Comparison of ENCODE assay signal across 21 cellular contexts in genomic region chr3:3209057-3209456, GRCh38. TPM values are rescaled to one million over a fixed set of nuclear protein-coding genes. Genes with fewer than 3 reads are reported as not detected.
DNase-seq lines count a peak whose midpoint lies in the region; ATAC-seq lines count a peak whose summit lies in the region.
"Had no signal": no experiment of that assay in that cellular context is flagged by ENCODE, and none has a peak within 500 bp of the region (broad histone marks: within the 10 kb centered on the region; RNA-seq: fewer than 3 reads in every experiment).

No MANE protein-coding gene starts in this region.

- no peaks in the 10 kb centered on the region for H3K79me1 ChIP-seq in mesendoderm (ENCODE audit: low read length)

- H4K8ac ChIP-seq in mesendoderm (ENCODE audit: low read depth, low read length): no peak overlapping the region

- no CpG with 5 or more reads among the region's 1 CpG for WGBS in mesendoderm (ENCODE audit: extremely low coverage, insufficient coverage, low lambda C conversion rate)

- no peaks in the 10 kb centered on the region for H3K27me3 ChIP-seq in mesendoderm (ENCODE audit: insufficient read depth, low read length, poor library complexity)
- H3K27me3 ChIP-seq: BE2C; BLaER1 treated with 17β-estradiol and CSF1 and Interleukin-3, amounts not matched to agents 10 nM and 100 nM had no signal

- H3K4me3 ChIP-seq in mesendoderm (ENCODE audit: low read length): no peak overlapping the region
- H3K4me3 ChIP-seq: A549; BLaER1 treated with 17β-estradiol and CSF1 and Interleukin-3, amounts not matched to agents 10 nM and 100 nM; GM23248 had no signal

- H2BK120ac ChIP-seq in mesendoderm (ENCODE audit: low read depth, low read length): peak overlapping the region; percentile 73

- peak; percentile 66 for ATAC-seq in GM18868 (IDR thresholded peaks at IDR 0.05; ENCODE audit: unreplicated experiment)
- ATAC-seq in GM21381 (IDR thresholded peaks at IDR 0.05; ENCODE audit: unreplicated experiment): no peak
- ATAC-seq in HG03175 (IDR thresholded peaks at IDR 0.05; ENCODE audit: unreplicated experiment): no peak
- ATAC-seq: A549 had no signal

- no peak overlapping the region for H3K9ac ChIP-seq in mesendoderm (ENCODE audit: low read length)
- H3K9ac ChIP-seq: BLaER1 treated with 17β-estradiol and CSF1 and Interleukin-3, amounts not matched to agents 10 nM and 100 nM; GM23248 had no signal

- H3K79me2 ChIP-seq in mesendoderm (ENCODE audit: control insufficient read depth, insufficient read depth, low read length): no peaks in the 10 kb centered on the region

- H3K4ac ChIP-seq in mesendoderm (ENCODE audit: low read depth, low read length): no peak overlapping the region

- peak overlapping the region; percentile 74 for H2BK15ac ChIP-seq in mesendoderm (replicated peaks; ENCODE audit: low read depth)

- H3K4me1 ChIP-seq in mesendoderm (ENCODE audit: control insufficient read depth, low read depth, low read length): no peaks in the 10 kb centered on the region
- H3K4me1 ChIP-seq: A549; BE2C; BLaER1 treated with 17β-estradiol and CSF1 and Interleukin-3, amounts not matched to agents 10 nM and 100 nM had no signal

- H3K18ac ChIP-seq in mesendoderm (ENCODE audit: low read length): no peak overlapping the region

- no peak overlapping the region for H3K23ac ChIP-seq in mesendoderm (ENCODE audit: low read length)

- no peak overlapping the region for H4K5ac ChIP-seq in mesendoderm (ENCODE audit: low read length)

- no peak overlapping the region for H3K27ac ChIP-seq in mesendoderm (ENCODE audit: low read depth, low read length)
- H3K27ac ChIP-seq: A549; BLaER1 treated with 17β-estradiol and CSF1 and Interleukin-3, amounts not matched to agents 10 nM and 100 nM; GM23248 had no signal

- no peak overlapping the region for H2AK5ac ChIP-seq in mesendoderm (ENCODE audit: low read length)

- H3K56ac ChIP-seq in mesendoderm (ENCODE audit: low read length): no peak overlapping the region

- H3K4me2 ChIP-seq in mesendoderm (ENCODE audit: low read length): no peak overlapping the region
- H3K4me2 ChIP-seq: A549; BLaER1 treated with 17β-estradiol and CSF1 and Interleukin-3, amounts not matched to agents 10 nM and 100 nM had no signal

- H3K36me3 ChIP-seq in mesendoderm (ENCODE audit: control insufficient read depth, insufficient read depth, low read length): no peaks in the 10 kb centered on the region
- H3K36me3 ChIP-seq: BE2C; BLaER1 treated with 17β-estradiol and CSF1 and Interleukin-3, amounts not matched to agents 10 nM and 100 nM had no signal

- DNase-seq in RPMI8226 (peak; percentile 7), mesendoderm (no peak), occipital lobe (lab: John Stamatoyannopoulos, UW) (no peak)
- DNase-seq: 8988T; ACHN; AML-193; BE2C; CD4-positive, alpha-beta T cell; CD8-positive, alpha-beta memory T cell; DMS 273 treated with DMSO at 0.1 percent for 48 hours; DMS53; DMS79 treated with DMSO at 0.1 percent for 48 hours; GF-D8; GM23248; H7; HCEC 1CT had no signal

- no peak overlapping the region for H2BK5ac ChIP-seq in mesendoderm (ENCODE audit: low read length)

RNA-seq across cellular contexts. Expression of gene CRBN, which starts 29.6 kb away (rescaled TPM):
- 21.0 TPM for polyA plus RNA-seq in mesendoderm (2013, experiment 1 of 2)
- polyA plus RNA-seq in mesendoderm (2013, experiment 2 of 2): 22.0 TPM
- 187 TPM for total RNA-seq in occipital lobe
